Comparison of ENCODE assay signal across 1 cellular context in the genomic region with DNA sequence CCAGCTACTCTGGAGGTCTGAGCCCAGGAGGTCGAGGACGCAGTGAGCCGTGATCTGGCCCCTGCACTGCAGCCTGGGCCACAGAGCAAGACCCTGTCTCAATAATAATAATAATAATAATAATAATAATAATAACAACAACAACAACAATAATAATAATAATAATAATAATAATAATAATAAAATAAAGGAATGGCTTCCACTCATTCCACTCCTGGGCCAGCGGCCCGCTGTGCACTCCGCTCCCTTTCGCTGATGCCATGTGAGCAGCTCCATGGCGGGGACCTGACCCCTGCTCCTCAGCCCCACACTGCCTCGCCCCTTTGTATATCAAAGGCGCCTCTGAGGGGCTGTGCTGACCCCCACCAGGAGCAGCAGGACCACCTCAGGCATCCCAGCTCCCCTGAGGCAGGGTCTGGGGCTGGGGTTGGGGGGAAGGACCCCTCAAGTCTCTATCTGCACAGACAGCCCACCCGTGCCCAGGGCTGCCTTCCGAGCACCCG.
TF ChIP-seq lines count a peak whose summit lies in the region.

No MANE protein-coding gene starts in this region.

TF ChIP-seq in HepG2, 621 proteins besides CTCF, POLR2A, EP300 and RAD21:
- TF ChIP-seq HOXA9 (CRISPR knock-in tag; IDR thresholded peaks at IDR 0.05; ENCODE audit: borderline replicate concordance) (no peak), CHCHD3 (CRISPR knock-in tag; IDR thresholded peaks at IDR 0.05) (no peak), ZSCAN22 (CRISPR knock-in tag; IDR thresholded peaks at IDR 0.05) (no peak), FOXA3 (CRISPR knock-in tag; IDR thresholded peaks at IDR 0.05) (no peak), ZNF274 (CRISPR knock-in tag; IDR thresholded peaks at IDR 0.05) (no peak), FOSL1 (CRISPR knock-in tag; IDR thresholded peaks at IDR 0.05; ENCODE audit: borderline replicate concordance) (no peak), SIN3A (IDR thresholded peaks at IDR 0.05; ENCODE audit: borderline replicate concordance, low read depth, low read length) (no peak), HMG20A (CRISPR knock-in tag; IDR thresholded peaks at IDR 0.05; ENCODE audit: borderline replicate concordance) (no peak), TP53 (CRISPR knock-in tag; conservative IDR thresholded peaks at IDR 0.05) (no peak), HES4 (CRISPR knock-in tag; IDR thresholded peaks at IDR 0.05; ENCODE audit: borderline replicate concordance) (no peak), ATF7 (IDR thresholded peaks at IDR 0.05) (no peak), ATF7 (CRISPR knock-in tag; IDR thresholded peaks at IDR 0.05) (no peak), ZNF839 (CRISPR knock-in tag; IDR thresholded peaks at IDR 0.05; ENCODE audit: borderline replicate concordance) (no peak)
- TF ChIP-seq, protein P1, sequence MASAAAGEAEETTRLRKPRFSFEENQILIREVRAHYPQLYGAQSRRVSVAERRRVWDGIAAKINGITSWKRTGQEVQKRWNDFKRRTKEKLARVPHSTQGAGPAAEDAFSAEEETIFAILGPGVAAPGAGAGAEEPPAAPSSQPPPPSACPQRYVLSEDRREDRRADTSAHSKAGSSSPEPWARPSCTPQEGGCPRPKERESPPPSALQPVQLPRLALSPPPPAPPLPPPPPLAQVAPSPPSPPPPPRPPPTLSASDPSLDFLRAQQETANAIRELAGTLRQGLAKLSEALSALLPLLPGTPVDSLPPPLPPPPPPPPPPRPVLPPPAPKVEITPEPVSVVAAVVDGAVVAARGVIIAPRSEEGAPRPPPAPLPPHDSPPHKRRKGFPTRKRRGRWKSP (CRISPR knock-in tag; IDR thresholded peaks at IDR 0.05): no peak
- TF ChIP-seq, protein P2, sequence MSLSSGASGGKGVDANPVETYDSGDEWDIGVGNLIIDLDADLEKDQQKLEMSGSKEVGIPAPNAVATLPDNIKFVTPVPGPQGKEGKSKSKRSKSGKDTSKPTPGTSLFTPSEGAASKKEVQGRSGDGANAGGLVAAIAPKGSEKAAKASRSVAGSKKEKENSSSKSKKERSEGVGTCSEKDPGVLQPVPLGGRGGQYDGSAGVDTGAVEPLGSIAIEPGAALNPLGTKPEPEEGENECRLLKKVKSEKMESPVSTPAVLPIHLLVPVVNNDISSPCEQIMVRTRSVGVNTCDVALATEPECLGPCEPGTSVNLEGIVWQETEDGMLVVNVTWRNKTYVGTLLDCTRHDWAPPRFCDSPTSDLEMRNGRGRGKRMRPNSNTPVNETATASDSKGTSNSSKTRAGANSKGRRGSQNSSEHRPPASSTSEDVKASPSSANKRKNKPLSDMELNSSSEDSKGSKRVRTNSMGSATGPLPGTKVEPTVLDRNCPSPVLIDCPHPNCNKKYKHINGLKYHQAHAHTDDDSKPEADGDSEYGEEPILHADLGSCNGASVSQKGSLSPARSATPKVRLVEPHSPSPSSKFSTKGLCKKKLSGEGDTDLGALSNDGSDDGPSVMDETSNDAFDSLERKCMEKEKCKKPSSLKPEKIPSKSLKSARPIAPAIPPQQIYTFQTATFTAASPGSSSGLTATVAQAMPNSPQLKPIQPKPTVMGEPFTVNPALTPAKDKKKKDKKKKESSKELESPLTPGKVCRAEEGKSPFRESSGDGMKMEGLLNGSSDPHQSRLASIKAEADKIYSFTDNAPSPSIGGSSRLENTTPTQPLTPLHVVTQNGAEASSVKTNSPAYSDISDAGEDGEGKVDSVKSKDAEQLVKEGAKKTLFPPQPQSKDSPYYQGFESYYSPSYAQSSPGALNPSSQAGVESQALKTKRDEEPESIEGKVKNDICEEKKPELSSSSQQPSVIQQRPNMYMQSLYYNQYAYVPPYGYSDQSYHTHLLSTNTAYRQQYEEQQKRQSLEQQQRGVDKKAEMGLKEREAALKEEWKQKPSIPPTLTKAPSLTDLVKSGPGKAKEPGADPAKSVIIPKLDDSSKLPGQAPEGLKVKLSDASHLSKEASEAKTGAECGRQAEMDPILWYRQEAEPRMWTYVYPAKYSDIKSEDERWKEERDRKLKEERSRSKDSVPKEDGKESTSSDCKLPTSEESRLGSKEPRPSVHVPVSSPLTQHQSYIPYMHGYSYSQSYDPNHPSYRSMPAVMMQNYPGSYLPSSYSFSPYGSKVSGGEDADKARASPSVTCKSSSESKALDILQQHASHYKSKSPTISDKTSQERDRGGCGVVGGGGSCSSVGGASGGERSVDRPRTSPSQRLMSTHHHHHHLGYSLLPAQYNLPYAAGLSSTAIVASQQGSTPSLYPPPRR (CRISPR knock-in tag; IDR thresholded peaks at IDR 0.05; ENCODE audit: borderline replicate concordance): no peak
- TF ChIP-seq, protein P3, sequence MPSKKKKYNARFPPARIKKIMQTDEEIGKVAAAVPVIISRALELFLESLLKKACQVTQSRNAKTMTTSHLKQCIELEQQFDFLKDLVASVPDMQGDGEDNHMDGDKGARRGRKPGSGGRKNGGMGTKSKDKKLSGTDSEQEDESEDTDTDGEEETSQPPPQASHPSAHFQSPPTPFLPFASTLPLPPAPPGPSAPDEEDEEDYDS (CRISPR knock-in tag; IDR thresholded peaks at IDR 0.05): no peak
- TF ChIP-seq, protein P4, sequence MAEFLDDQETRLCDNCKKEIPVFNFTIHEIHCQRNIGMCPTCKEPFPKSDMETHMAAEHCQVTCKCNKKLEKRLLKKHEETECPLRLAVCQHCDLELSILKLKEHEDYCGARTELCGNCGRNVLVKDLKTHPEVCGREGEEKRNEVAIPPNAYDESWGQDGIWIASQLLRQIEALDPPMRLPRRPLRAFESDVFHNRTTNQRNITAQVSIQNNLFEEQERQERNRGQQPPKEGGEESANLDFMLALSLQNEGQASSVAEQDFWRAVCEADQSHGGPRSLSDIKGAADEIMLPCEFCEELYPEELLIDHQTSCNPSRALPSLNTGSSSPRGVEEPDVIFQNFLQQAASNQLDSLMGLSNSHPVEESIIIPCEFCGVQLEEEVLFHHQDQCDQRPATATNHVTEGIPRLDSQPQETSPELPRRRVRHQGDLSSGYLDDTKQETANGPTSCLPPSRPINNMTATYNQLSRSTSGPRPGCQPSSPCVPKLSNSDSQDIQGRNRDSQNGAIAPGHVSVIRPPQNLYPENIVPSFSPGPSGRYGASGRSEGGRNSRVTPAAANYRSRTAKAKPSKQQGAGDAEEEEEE (CRISPR knock-in tag; IDR thresholded peaks at IDR 0.05; ENCODE audit: borderline replicate concordance): no peak
- TF ChIP-seq, protein P5, sequence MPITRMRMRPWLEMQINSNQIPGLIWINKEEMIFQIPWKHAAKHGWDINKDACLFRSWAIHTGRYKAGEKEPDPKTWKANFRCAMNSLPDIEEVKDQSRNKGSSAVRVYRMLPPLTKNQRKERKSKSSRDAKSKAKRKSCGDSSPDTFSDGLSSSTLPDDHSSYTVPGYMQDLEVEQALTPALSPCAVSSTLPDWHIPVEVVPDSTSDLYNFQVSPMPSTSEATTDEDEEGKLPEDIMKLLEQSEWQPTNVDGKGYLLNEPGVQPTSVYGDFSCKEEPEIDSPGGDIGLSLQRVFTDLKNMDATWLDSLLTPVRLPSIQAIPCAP (CRISPR knock-in tag; IDR thresholded peaks at IDR 0.05; ENCODE audit: low read depth): no peak
- TF ChIP-seq, protein P6, sequence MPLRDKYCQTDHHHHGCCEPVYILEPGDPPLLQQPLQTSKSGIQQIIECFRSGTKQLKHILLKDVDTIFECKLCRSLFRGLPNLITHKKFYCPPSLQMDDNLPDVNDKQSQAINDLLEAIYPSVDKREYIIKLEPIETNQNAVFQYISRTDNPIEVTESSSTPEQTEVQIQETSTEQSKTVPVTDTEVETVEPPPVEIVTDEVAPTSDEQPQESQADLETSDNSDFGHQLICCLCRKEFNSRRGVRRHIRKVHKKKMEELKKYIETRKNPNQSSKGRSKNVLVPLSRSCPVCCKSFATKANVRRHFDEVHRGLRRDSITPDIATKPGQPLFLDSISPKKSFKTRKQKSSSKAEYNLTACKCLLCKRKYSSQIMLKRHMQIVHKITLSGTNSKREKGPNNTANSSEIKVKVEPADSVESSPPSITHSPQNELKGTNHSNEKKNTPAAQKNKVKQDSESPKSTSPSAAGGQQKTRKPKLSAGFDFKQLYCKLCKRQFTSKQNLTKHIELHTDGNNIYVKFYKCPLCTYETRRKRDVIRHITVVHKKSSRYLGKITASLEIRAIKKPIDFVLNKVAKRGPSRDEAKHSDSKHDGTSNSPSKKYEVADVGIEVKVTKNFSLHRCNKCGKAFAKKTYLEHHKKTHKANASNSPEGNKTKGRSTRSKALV (CRISPR knock-in tag; IDR thresholded peaks at IDR 0.05): no peak
